ENCODE assay signal across 9 cellular contexts in genomic region chr10:21334891-21335696, GRCh38.
A peak's percentile ranks its signal among the peaks of the same experiment; 100 is the strongest.
DNase-seq lines count a peak whose midpoint lies in the region; ATAC-seq, FAIRE-seq and TF ChIP-seq lines count a peak whose summit lies in the region.
"Had no signal": no experiment of that assay in that cellular context is flagged by ENCODE, and none has a peak within 500 bp of the region (broad histone marks: within the 10 kb centered on the region; RNA-seq: fewer than 3 reads in every experiment).

No MANE protein-coding gene starts in this region.

- no peak for ATAC-seq in HG03097 (IDR thresholded peaks at IDR 0.05; ENCODE audit: low FRiP score, unreplicated experiment)

- FAIRE-seq in small intestine (lab: Jason Lieb, UNC): no peak

- no peaks in the 10 kb centered on the region for H3K36me3 Mint-ChIP-seq in activated CD4-positive, alpha-beta T cell treated with anti-CD3 and anti-CD28 coated beads, Interleukin-2, amount 10 ng/mL, durations not matched to agents 24 days and 14 days (ENCODE audit: low read depth)

- H3K9me3 Mint-ChIP-seq in activated CD4-positive, alpha-beta T cell treated with anti-CD3 and anti-CD28 coated beads, Interleukin-2, amount 10 ng/mL, durations not matched to agents 24 days and 14 days: no peaks in the 10 kb centered on the region

- H3K27me3 ChIP-seq in breast epithelium: no peaks in the 10 kb centered on the region
- H3K27me3 ChIP-seq in tibial artery: no peaks in the 10 kb centered on the region
- H3K27me3 ChIP-seq in small intestine (ENCODE audit: control insufficient read depth in 2 of 2, insufficient read depth in 2 of 2, low read length in 2 of 2): no peaks in the 10 kb centered on the region

- H3K36me3 ChIP-seq in breast epithelium (no peaks in the 10 kb centered on the region), tibial artery (no peaks in the 10 kb centered on the region), small intestine (ENCODE audit: control insufficient read depth in 2 of 2, insufficient read depth in 2 of 2, low read length in 2 of 2) (no peaks in the 10 kb centered on the region)

- H3K4me1 Mint-ChIP-seq in activated CD4-positive, alpha-beta T cell treated with anti-CD3 and anti-CD28 coated beads, Interleukin-2, amount 10 ng/mL, durations not matched to agents 24 days and 14 days: no peaks in the 10 kb centered on the region

- H3K27ac Mint-ChIP-seq in activated CD4-positive, alpha-beta T cell treated with anti-CD3 and anti-CD28 coated beads, Interleukin-2, amount 10 ng/mL, durations not matched to agents 24 days and 14 days: no peak overlapping the region

- DNase-seq in DMS 273 (lab: John Stamatoyannopoulos, UW; ENCODE audit: unreplicated experiment) (peak; percentile 18), DMS 273 treated with DMSO at 0.1 percent for 48 hours (lab: John Stamatoyannopoulos, UW) (no peak), breast epithelium (ENCODE audit: low spot score in 2 of 2) (peak; percentile 66 to 76), kidney glomerular epithelial cell (lab: John Stamatoyannopoulos, UW) (peak; percentile 81), tibial artery (peak; percentile 67 to 77), small intestine (no peak)
- DNase-seq in activated CD4-positive, alpha-beta T cell treated with anti-CD3 and anti-CD28 coated beads, Interleukin-2, amount 10 ng/mL, durations not matched to agents 24 days and 14 days: no peak

- H3K27ac ChIP-seq in breast epithelium (peak overlapping the region; percentile 52 to 66), tibial artery (no peak overlapping the region), small intestine (ENCODE audit: low read depth in 1 of 2, low read length in 1 of 2) (peak overlapping the region in 1 of 2 donors; percentile 4)
- H3K27ac ChIP-seq: 22Rv1 had no signal

- intact Hi-C loops in breast epithelium (cut with DNase I; ENCODE audit: low total_unique reads): no loop called here
- intact Hi-C loops in tibial artery (cut with DNase I; ENCODE audit: low total_unique reads): no loop called here
- intact Hi-C loops in activated CD4-positive, alpha-beta T cell treated with anti-CD3 and anti-CD28 coated beads, Interleukin-2, amount 10 ng/mL, durations not matched to agents 24 days and 14 days (cut with micrococcal nuclease): no loop called here

- H3K4me3 ChIP-seq in breast epithelium (no peak overlapping the region), tibial artery (no peak overlapping the region), small intestine (ENCODE audit: low read depth in 1 of 2, low read length in 2 of 2) (no peak overlapping the region)

- no peak overlapping the region for H3K4me3 Mint-ChIP-seq in activated CD4-positive, alpha-beta T cell treated with anti-CD3 and anti-CD28 coated beads, Interleukin-2, amount 10 ng/mL, durations not matched to agents 24 days and 14 days

- no peak for TF ChIP-seq POLR2A in breast epithelium (IDR thresholded peaks at IDR 0.05)

- no peaks in the 10 kb centered on the region for H3K9me3 ChIP-seq in breast epithelium
- no peaks in the 10 kb centered on the region for H3K9me3 ChIP-seq in tibial artery
- H3K9me3 ChIP-seq in small intestine (ENCODE audit: control insufficient read depth, low read depth): no peaks in the 10 kb centered on the region

- TF ChIP-seq CTCF in breast epithelium (IDR thresholded peaks at IDR 0.05) (no peak), tibial artery (IDR thresholded peaks at IDR 0.05) (no peak)

- H3K4me1 ChIP-seq in breast epithelium: no peaks in the 10 kb centered on the region
- H3K4me1 ChIP-seq in tibial artery: peaks cover 0 to 28% (median 12%) of the 10 kb centered on the region in 4 donors
- H3K4me1 ChIP-seq in small intestine (ENCODE audit: control insufficient read depth in 2 of 2, insufficient read depth in 1 of 2, low read depth in 1 of 2, low read length in 1 of 2): no peaks in the 10 kb centered on the region

- 64 to 75% (median 73%) methylated on average over 14 of the region's 14 CpGs for WGBS in small intestine, 3 donors

- no peaks in the 10 kb centered on the region for H3K27me3 Mint-ChIP-seq in activated CD4-positive, alpha-beta T cell treated with anti-CD3 and anti-CD28 coated beads, Interleukin-2, amount 10 ng/mL, durations not matched to agents 24 days and 14 days

Comparison
In these comparisons a context has a peak if more than half of its experiments do, and no peak if none do; other contexts are left out.
1. DNase-seq: peak in DMS 273 (single experiment), breast epithelium (2 of 2), kidney glomerular epithelial cell (single experiment) and tibial artery (2 of 2); none in DMS 273 treated with DMSO at 0.1 percent for 48 hours (single experiment), activated CD4-positive, alpha-beta T cell treated with anti-CD3 and anti-CD28 coated beads, Interleukin-2, amount 10 ng/mL, durations not matched to agents 24 days and 14 days (single experiment) and small intestine (single experiment).
2. H3K27ac ChIP-seq: peak in breast epithelium (2 of 2); none in tibial artery (0 of 2).